ENCODE assay signal across 20 cellular contexts in the genomic region with DNA sequence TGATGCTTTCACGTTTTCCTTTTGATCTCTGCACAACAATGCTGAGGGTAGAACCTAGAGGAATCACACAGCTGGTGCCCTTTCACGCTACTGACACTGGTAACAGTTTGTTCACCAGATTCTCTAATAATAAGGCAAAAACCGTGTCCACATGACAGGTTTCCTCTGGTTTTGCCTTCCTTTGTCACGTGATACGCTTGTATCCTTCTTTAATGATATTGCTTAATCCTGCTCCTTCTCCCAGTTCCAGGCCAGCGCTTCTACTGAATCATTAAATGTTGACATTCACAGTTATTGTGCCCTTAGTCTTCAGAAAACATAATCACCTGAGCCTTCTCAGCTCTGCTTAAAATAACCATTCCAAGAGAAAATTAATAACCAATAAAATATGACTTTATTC.
DNase-seq lines count a peak whose midpoint lies in the region; ATAC-seq, FAIRE-seq and TF ChIP-seq lines count a peak whose summit lies in the region.
"Had no signal": no experiment of that assay in that cellular context is flagged by ENCODE, and none has a peak within 500 bp of the region (broad histone marks: within the 10 kb centered on the region; RNA-seq: fewer than 3 reads in every experiment).

No MANE protein-coding gene starts in this region.

- no peak overlapping the region for H3K4me2 ChIP-seq in GM23338
- no peak overlapping the region for H3K4me2 ChIP-seq in K562 (ENCODE audit: insufficient read depth, low read length)
- H3K4me2 ChIP-seq: A549 had no signal

- H3K9me3 Mint-ChIP-seq in GM23338: peaks cover 2% of the 10 kb centered on the region; the same call in 2 of the 3 replicates
- no peaks in the 10 kb centered on the region for H3K9me3 Mint-ChIP-seq in nephron progenitor cell

- H3K36me3 Mint-ChIP-seq in GM23338 (ENCODE audit: low read depth) (peaks cover 6% of the 10 kb centered on the region; the same call in 2 of the 3 replicates), nephron progenitor cell (ENCODE audit: low read depth) (no peaks in the 10 kb centered on the region)

- no peaks in the 10 kb centered on the region for H3K79me2 ChIP-seq in GM23338 (replicated peaks; ENCODE audit: insufficient read depth)
- no peaks in the 10 kb centered on the region for H3K79me2 ChIP-seq in K562 (ENCODE audit: control insufficient read depth, insufficient read depth, low read length)

- H3K27ac ChIP-seq in GM23338 (ENCODE audit: low read depth) (no peak overlapping the region), K562 (ENCODE audit: extremely low read depth, low read depth, low read length) (no peak overlapping the region)
- H3K27ac ChIP-seq: 22Rv1, A549, C4-2B had no signal

- POLR2A ChIA-PET in K562 (lab: Yijun Ruan, JAX): interaction anchor here (1.0 kb wide), 1 partner anchor 12 kb away, joined by 3 read pairs; no protein-coding TSS in a partner anchor

- intact Hi-C loops in K562 (cut with micrococcal nuclease): no loop called here

- no peak for TF ChIP-seq RAD21 in K562 (CRISPR knock-in tag; conservative IDR thresholded peaks at IDR 0.05 in 1 of 2, IDR thresholded peaks at IDR 0.05 in 1 of 2)

- in situ Hi-C loops in K562 (cut with MboI): no loop called here

- no peaks in the 10 kb centered on the region for H3K9me1 ChIP-seq in K562 (ENCODE audit: control insufficient read depth, insufficient read depth, low read length)

- no peaks in the 10 kb centered on the region for H4K20me1 ChIP-seq in GM23338 (replicated peaks; ENCODE audit: insufficient read depth)
- H4K20me1 ChIP-seq in K562 (replicated peaks; ENCODE audit: control insufficient read depth, insufficient read depth, low read length): no peaks in the 10 kb centered on the region

- peak overlapping the region; percentile 30; the same call in 1 of the 2 replicates for H2AFZ ChIP-seq in GM23338
- peak overlapping the region; percentile 37; the same call in 1 of the 2 replicates for H2AFZ ChIP-seq in K562 (ENCODE audit: low read depth, low read length)

- no peak overlapping the region for H3K9ac ChIP-seq in K562 (ENCODE audit: insufficient read depth in 1 of 2, low read depth in 2 of 2, low read length in 2 of 2)

- 23% methylated on average over 6 of the region's 6 CpGs for WGBS in K562 (ENCODE audit: insufficient coverage, low coverage, missing lambda C conversion rate)

- H3K4me1 Mint-ChIP-seq in GM23338 (peaks cover 22% of the 10 kb centered on the region), nephron progenitor cell (no peaks in the 10 kb centered on the region)

- H3K4me3 ChIP-seq in GM23338 (no peak overlapping the region), K562 (no peak overlapping the region)
- H3K4me3 ChIP-seq: A549 had no signal

- no peaks in the 10 kb centered on the region for H3F3A ChIP-seq in GM23338 (replicated peaks; ENCODE audit: low read depth)

- H3K4me1 ChIP-seq in GM23338 (ENCODE audit: insufficient read depth) (peaks cover 16% of the 10 kb centered on the region), K562 (replicated peaks in 1 of 2; ENCODE audit: control insufficient read depth in 2 of 2, insufficient read depth in 2 of 2, low read length in 2 of 2) (no peaks in the 10 kb centered on the region)
- H3K4me1 ChIP-seq: A549, Caco-2 had no signal

- BruUV-seq in K562 (replicated peaks; lab: Mats Ljungman, UMichigan): no TSS peak

- H3K9me3 ChIP-seq in K562 (replicated peaks; ENCODE audit: control insufficient read depth, insufficient read depth, low read depth, low read length): no peaks in the 10 kb centered on the region
- H3K9me3 ChIP-seq: A549, Caco-2 had no signal

- TF ChIP-seq EP300 in K562 (IDR thresholded peaks at IDR 0.05; ENCODE audit: low read length): no peak

- CTCF ChIA-PET in K562 (lab: Yijun Ruan, JAX; ENCODE audit: low intra/inter-chr PET ratio): no interaction called here

- peaks cover 3% of the 10 kb centered on the region; the same call in 1 of the 2 replicates for H3K9me2 ChIP-seq in GM23338 (ENCODE audit: insufficient read depth)

- no peak overlapping the region for H3K4me3 Mint-ChIP-seq in GM23338
- no peak overlapping the region for H3K4me3 Mint-ChIP-seq in nephron progenitor cell
- H3K4me3 Mint-ChIP-seq: CD4-positive, alpha-beta T cell; H9 had no signal

- H3K36me3 ChIP-seq in GM23338 (ENCODE audit: insufficient read depth) (no peaks in the 10 kb centered on the region), K562 (ENCODE audit: control insufficient read depth, insufficient read depth, low read length) (no peaks in the 10 kb centered on the region)

- ATAC-seq in GM23338 (no peak), K562 (no peak), HG03135 (IDR thresholded peaks at IDR 0.05; ENCODE audit: unreplicated experiment) (no peak), GM18867 (IDR thresholded peaks at IDR 0.05; ENCODE audit: unreplicated experiment) (no peak)
- ATAC-seq: A549 had no signal

- H3K27me3 Mint-ChIP-seq in GM23338 (ENCODE audit: insufficient read depth, low read depth, poor library complexity) (no peaks in the 10 kb centered on the region), nephron progenitor cell (ENCODE audit: low read depth, poor library complexity) (no peaks in the 10 kb centered on the region)
- H3K27me3 Mint-ChIP-seq: CD4-positive, alpha-beta T cell had no signal

- FAIRE-seq in K562 (lab: Jason Lieb, UNC): no peak
- FAIRE-seq: A549, GM12891 had no signal

- DNase-seq in DMS53 (lab: John Stamatoyannopoulos, UW) (peak; percentile 13), DMS53 treated with DMSO at 0.1 percent for 48 hours (lab: John Stamatoyannopoulos, UW; ENCODE audit: unreplicated experiment) (no peak), GM23338 (ENCODE audit: low spot score) (no peak), K562 (ENCODE audit: extremely low read depth in 1 of 4, low spot score in 3 of 4) (no peak), nephron progenitor cell (no peak), epidermal melanocyte (ENCODE audit: insufficient read length, low spot score) (no peak)
- DNase-seq: AML-193; Caco-2; CD4-positive, alpha-beta T cell; DMS153; DND-41; EL; GOT3; H9 had no signal

- no peak overlapping the region for H3K27ac Mint-ChIP-seq in GM23338
- peak overlapping the region; percentile 68 for H3K27ac Mint-ChIP-seq in nephron progenitor cell
- H3K27ac Mint-ChIP-seq: CD4-positive, alpha-beta T cell had no signal

- TF ChIP-seq POLR2A in K562 (conservative IDR thresholded peaks at IDR 0.05): no peak

- H3K27me3 ChIP-seq in GM23338 (ENCODE audit: insufficient read depth) (no peaks in the 10 kb centered on the region), K562 (ENCODE audit: control insufficient read depth in 2 of 2, insufficient read depth in 2 of 2, low read length in 2 of 2) (no peaks in the 10 kb centered on the region)

- TF ChIP-seq CTCF in GM23338 (conservative IDR thresholded peaks at IDR 0.05; ENCODE audit: low read depth in 2 of 2): no peak
- TF ChIP-seq CTCF in K562 (IDR thresholded peaks at IDR 0.05 in 2 of 3, conservative IDR thresholded peaks at IDR 0.05 in 1 of 3; ENCODE audit: insufficient read depth in 2 of 3, low read depth in 1 of 3, low read length in 3 of 3): no peak
- no peak for TF ChIP-seq CTCF in nephron progenitor cell (IDR thresholded peaks at IDR 0.05)

TF ChIP-seq in GM23338, 12 proteins besides CTCF, POLR2A, EP300 and RAD21 (continues in another document):
- no peak for TF ChIP-seq EZH2phosphoT487 (IDR thresholded peaks at IDR 0.05; ENCODE audit: unreplicated experiment)
- no peak for TF ChIP-seq ZNF114 (CRISPR knock-in tag; IDR thresholded peaks at IDR 0.05)

TF ChIP-seq in K562, 482 proteins besides CTCF, POLR2A, EP300 and RAD21:
- TF ChIP-seq RNF2 (IDR thresholded peaks at IDR 0.05) (no peak), ZNF445 (CRISPR knock-in tag; IDR thresholded peaks at IDR 0.05; ENCODE audit: low read depth) (no peak), RAD51 (IDR thresholded peaks at IDR 0.05; ENCODE audit: borderline replicate concordance, low read depth) (peak; percentile 32; the same call in 1 of the 2 replicates)
- TF ChIP-seq, protein P1, sequence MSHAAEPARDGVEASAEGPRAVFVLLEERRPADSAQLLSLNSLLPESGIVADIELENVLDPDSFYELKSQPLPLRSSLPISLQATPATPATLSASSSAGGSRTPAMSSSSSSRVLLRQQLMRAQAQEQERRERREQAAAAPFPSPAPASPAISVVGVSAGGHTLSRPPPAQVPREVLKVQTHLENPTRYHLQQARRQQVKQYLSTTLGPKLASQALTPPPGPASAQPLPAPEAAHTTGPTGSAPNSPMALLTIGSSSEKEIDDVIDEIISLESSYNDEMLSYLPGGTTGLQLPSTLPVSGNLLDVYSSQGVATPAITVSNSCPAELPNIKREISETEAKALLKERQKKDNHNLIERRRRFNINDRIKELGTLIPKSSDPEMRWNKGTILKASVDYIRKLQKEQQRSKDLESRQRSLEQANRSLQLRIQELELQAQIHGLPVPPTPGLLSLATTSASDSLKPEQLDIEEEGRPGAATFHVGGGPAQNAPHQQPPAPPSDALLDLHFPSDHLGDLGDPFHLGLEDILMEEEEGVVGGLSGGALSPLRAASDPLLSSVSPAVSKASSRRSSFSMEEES (CRISPR knock-in tag; IDR thresholded peaks at IDR 0.05): peak; percentile 72
TF ChIP-seq in K562: peak in this region for 2.
